In genomic region chr16:30567160-30567990, GRCh38 we compare ENCODE assay signal across 8 cellular contexts. TPM values are rescaled to one million over a fixed set of nuclear protein-coding genes. Genes with fewer than 3 reads are reported as not detected.
A peak's percentile ranks its signal among the peaks of the same experiment; 100 is the strongest.
DNase-seq lines count a peak whose midpoint lies in the region; ATAC-seq and TF ChIP-seq lines count a peak whose summit lies in the region.

No MANE protein-coding gene starts in this region.

- in situ Hi-C loops in KBM-7 (cut with MboI; ENCODE audit: low pct_unique_long_range_greater_than_20kb, low sequenced_read_pairs): no loop called here

- peak overlapping the region; percentile 94 for H3K27ac Mint-ChIP-seq in activated CD8-positive, alpha-beta T cell treated with anti-CD3 and anti-CD28 coated beads, Interleukin-2, amount 10 ng/mL, durations not matched to agents 7 days and 5 days

- DNase-seq in M059J (ENCODE audit: low read depth) (peak; percentile 76), foreskin keratinocyte (peak; percentile 75 to 82), KBM-7 (no peak), germinal center (ENCODE audit: low spot score) (no peak), epidermal melanocyte (ENCODE audit: insufficient read length, low spot score) (no peak)
- DNase-seq in activated CD8-positive, alpha-beta T cell treated with anti-CD3 and anti-CD28 coated beads, Interleukin-2, amount 10 ng/mL, durations not matched to agents 7 days and 5 days: no peak
- DNase-seq in stimulated activated CD8-positive, alpha-beta memory T cell treated with anti-CD3 and anti-CD28 coated beads, Interleukin-7, amount 100 ng/mL, for 4 hours (ENCODE audit: low read depth in 2 of 2): peak; percentile 51 to 59

- H3K4me1 ChIP-seq in foreskin keratinocyte: peaks cover 16% of the 10 kb centered on the region

- peak overlapping the region; percentile 93 for H3K27ac ChIP-seq in foreskin keratinocyte

- H3K36me3 Mint-ChIP-seq in activated CD8-positive, alpha-beta T cell treated with anti-CD3 and anti-CD28 coated beads, Interleukin-2, amount 10 ng/mL, durations not matched to agents 7 days and 5 days (ENCODE audit: low read depth): peaks cover 5% of the 10 kb centered on the region

- no peaks in the 10 kb centered on the region for H3K27me3 ChIP-seq in foreskin keratinocyte

- CTCF ChIA-PET in activated CD8-positive, alpha-beta T cell treated with anti-CD3 and anti-CD28 coated beads, Interleukin-2, amount 10 ng/mL, durations not matched to agents 7 days and 5 days (lab: Charles Lee): interaction anchor here (0.6 to 2.8 kb wide), 6 partner anchors 9 to 149 kb away, joined by 3 to 9 read pairs (median 6); partner anchors contain the start of genes ZNF764 and ZNF785

- no peak for ATAC-seq in activated CD8-positive, alpha-beta T cell treated with anti-CD3 and anti-CD28 coated beads, Interleukin-2, amount 10 ng/mL, durations not matched to agents 7 days and 5 days
- ATAC-seq in foreskin keratinocyte: peak; percentile 49
- no peak for ATAC-seq in HG03460 (IDR thresholded peaks at IDR 0.05; ENCODE audit: unreplicated experiment)

- no peaks in the 10 kb centered on the region for H3K9me3 Mint-ChIP-seq in activated CD8-positive, alpha-beta T cell treated with anti-CD3 and anti-CD28 coated beads, Interleukin-2, amount 10 ng/mL, durations not matched to agents 7 days and 5 days (ENCODE audit: insufficient read depth)

- H3K4me3 Mint-ChIP-seq in activated CD8-positive, alpha-beta T cell treated with anti-CD3 and anti-CD28 coated beads, Interleukin-2, amount 10 ng/mL, durations not matched to agents 7 days and 5 days: no peak overlapping the region

- H3K27me3 Mint-ChIP-seq in activated CD8-positive, alpha-beta T cell treated with anti-CD3 and anti-CD28 coated beads, Interleukin-2, amount 10 ng/mL, durations not matched to agents 7 days and 5 days (ENCODE audit: low read depth): no peaks in the 10 kb centered on the region

- POLR2A ChIA-PET in activated CD8-positive, alpha-beta T cell treated with anti-CD3 and anti-CD28 coated beads, Interleukin-2, amount 10 ng/mL, durations not matched to agents 7 days and 5 days (lab: Charles Lee): interaction anchor here (1.2 to 3.9 kb wide), 3 partner anchors 10 to 91 kb away, joined by 4 to 29 read pairs (median 27); partner anchors contain the start of genes ZNF747 and ZNF764

- H3K4me1 Mint-ChIP-seq in activated CD8-positive, alpha-beta T cell treated with anti-CD3 and anti-CD28 coated beads, Interleukin-2, amount 10 ng/mL, durations not matched to agents 7 days and 5 days (ENCODE audit: low read depth): peaks cover 38% of the 10 kb centered on the region

- no peak for TF ChIP-seq CTCF in foreskin keratinocyte (conservative IDR thresholded peaks at IDR 0.05)

RNA-seq across cellular contexts. Expression of gene ZNF688, which starts 4.1 kb away (rescaled TPM):
- 7.6 and 10.5 TPM in 2 replicates for total RNA-seq in M059J (2014; rRNA removed; shearing (Covaris generic))
- 10 to 100 TPM; 12.5 to 13.4 TPM for total RNA-seq in activated CD8-positive, alpha-beta T cell treated with anti-CD3 and anti-CD28 coated beads, Interleukin-2, amount 10 ng/mL, durations not matched to agents 7 days and 5 days
- 7.5 and 8.5 TPM in 2 replicates for total RNA-seq in foreskin keratinocyte
- 11.0 and 11.8 TPM in 2 replicates for polyA plus RNA-seq in foreskin keratinocyte

RNA-seq across cellular contexts. Expression of gene ZNF764, which starts 9.2 kb away (rescaled TPM):
- total RNA-seq in M059J (2014; rRNA removed; shearing (Covaris generic)): 3.8 and 9.4 TPM in 2 replicates
- total RNA-seq in activated CD8-positive, alpha-beta T cell treated with anti-CD3 and anti-CD28 coated beads, Interleukin-2, amount 10 ng/mL, durations not matched to agents 7 days and 5 days: 10 to 100 TPM; 15.2 to 15.4 TPM
- 4.5 and 5.5 TPM in 2 replicates for total RNA-seq in foreskin keratinocyte
- polyA plus RNA-seq in foreskin keratinocyte: 3.2 and 3.3 TPM in 2 replicates

RNA-seq across cellular contexts. Expression of gene ZNF785, which starts 18.1 kb away (rescaled TPM):
- total RNA-seq in M059J (2014; rRNA removed; shearing (Covaris generic)): 4.0 and 6.3 TPM in 2 replicates
- total RNA-seq in activated CD8-positive, alpha-beta T cell treated with anti-CD3 and anti-CD28 coated beads, Interleukin-2, amount 10 ng/mL, durations not matched to agents 7 days and 5 days: 10 to 100 TPM; 11.7 to 13.7 TPM
- 3.9 and 4.6 TPM in 2 replicates for total RNA-seq in foreskin keratinocyte
- polyA plus RNA-seq in foreskin keratinocyte: 1.8 and 2.1 TPM in 2 replicates

RNA-seq across cellular contexts. Expression of gene ZNF747, which starts 32.7 kb away (rescaled TPM):
- total RNA-seq in M059J (2014; rRNA removed; shearing (Covaris generic)): 3.1 and 7.5 TPM in 2 replicates
- 10 to 100 TPM in 1 of 2 experiments, 1 to 10 TPM in 1; 8.9 to 10.8 TPM for total RNA-seq in activated CD8-positive, alpha-beta T cell treated with anti-CD3 and anti-CD28 coated beads, Interleukin-2, amount 10 ng/mL, durations not matched to agents 7 days and 5 days
- 4.9 and 5.2 TPM in 2 replicates for total RNA-seq in foreskin keratinocyte
- 3.7 and 4.0 TPM in 2 replicates for polyA plus RNA-seq in foreskin keratinocyte

RNA-seq across cellular contexts. Expression of gene ZNF768, which starts 41.0 kb away (rescaled TPM):
- 30.8 and 49.9 TPM in 2 replicates for total RNA-seq in M059J (2014; rRNA removed; shearing (Covaris generic))
- total RNA-seq in activated CD8-positive, alpha-beta T cell treated with anti-CD3 and anti-CD28 coated beads, Interleukin-2, amount 10 ng/mL, durations not matched to agents 7 days and 5 days: 1 to 10 TPM; 6.7 to 7.0 TPM
- 29.7 and 30.2 TPM in 2 replicates for total RNA-seq in foreskin keratinocyte
- 33.3 and 35.7 TPM in 2 replicates for polyA plus RNA-seq in foreskin keratinocyte

Comparison
In these comparisons a context has a peak if more than half of its experiments do, and no peak if none do; other contexts are left out.
1. DNase-seq: peak in M059J (single experiment), foreskin keratinocyte (2 of 2) and stimulated activated CD8-positive, alpha-beta memory T cell treated with anti-CD3 and anti-CD28 coated beads, Interleukin-7, amount 100 ng/mL, for 4 hours (2 of 2); none in activated CD8-positive, alpha-beta T cell treated with anti-CD3 and anti-CD28 coated beads, Interleukin-2, amount 10 ng/mL, durations not matched to agents 7 days and 5 days (single experiment), KBM-7 (single experiment), germinal center (single experiment) and epidermal melanocyte (single experiment).